Comparison of ENCODE assay signal across 1 cellular context in genomic region chr5:132962429-132962928, GRCh38.
TF ChIP-seq lines count a peak whose summit lies in the region.

No MANE protein-coding gene starts in this region.

TF ChIP-seq in GM12878, 131 proteins besides CTCF, POLR2A, EP300 and RAD21 (continued from another document):
- TF ChIP-seq SKIL (IDR thresholded peaks at IDR 0.05; ENCODE audit: low read depth, poor library complexity, severe bottlenecking): peak; percentile 37
- TF ChIP-seq PKNOX1 (IDR thresholded peaks at IDR 0.05): no peak
- no peak for TF ChIP-seq HDAC2 (IDR thresholded peaks at IDR 0.05)
- TF ChIP-seq IRF4 (IDR thresholded peaks at IDR 0.05; ENCODE audit: low read depth, low read length): no peak
- TF ChIP-seq, protein P1, sequence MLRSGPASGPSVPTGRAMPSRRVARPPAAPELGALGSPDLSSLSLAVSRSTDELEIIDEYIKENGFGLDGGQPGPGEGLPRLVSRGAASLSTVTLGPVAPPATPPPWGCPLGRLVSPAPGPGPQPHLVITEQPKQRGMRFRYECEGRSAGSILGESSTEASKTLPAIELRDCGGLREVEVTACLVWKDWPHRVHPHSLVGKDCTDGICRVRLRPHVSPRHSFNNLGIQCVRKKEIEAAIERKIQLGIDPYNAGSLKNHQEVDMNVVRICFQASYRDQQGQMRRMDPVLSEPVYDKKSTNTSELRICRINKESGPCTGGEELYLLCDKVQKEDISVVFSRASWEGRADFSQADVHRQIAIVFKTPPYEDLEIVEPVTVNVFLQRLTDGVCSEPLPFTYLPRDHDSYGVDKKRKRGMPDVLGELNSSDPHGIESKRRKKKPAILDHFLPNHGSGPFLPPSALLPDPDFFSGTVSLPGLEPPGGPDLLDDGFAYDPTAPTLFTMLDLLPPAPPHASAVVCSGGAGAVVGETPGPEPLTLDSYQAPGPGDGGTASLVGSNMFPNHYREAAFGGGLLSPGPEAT (IDR thresholded peaks at IDR 0.05; ENCODE audit: low read depth): peak; percentile 78
- TF ChIP-seq NFYA (IDR thresholded peaks at IDR 0.05; ENCODE audit: borderline replicate concordance, low read depth, low read length): no peak
- TF ChIP-seq IKZF2 (IDR thresholded peaks at IDR 0.05): peak; percentile 72 to 74
- TF ChIP-seq NR2C2 (IDR thresholded peaks at IDR 0.05; ENCODE audit: borderline replicate concordance, control insufficient read depth, insufficient read length, low read depth): no peak
- 0 out of 2 replicates have a peak, but pooled peaks have one; percentile 21 for TF ChIP-seq NFIC (IDR thresholded peaks at IDR 0.05; ENCODE audit: low read depth, low read length)
- TF ChIP-seq ATF7 (IDR thresholded peaks at IDR 0.05; ENCODE audit: low read depth): peak; percentile 80
- TF ChIP-seq CHD2 (IDR thresholded peaks at IDR 0.05; ENCODE audit: borderline replicate concordance, low read depth, low read length): peak; percentile 92
- no peak for TF ChIP-seq BCL3 (IDR thresholded peaks at IDR 0.05; ENCODE audit: borderline replicate concordance, insufficient read depth, low read depth, low read length, poor library complexity, severe bottlenecking)
- no peak for TF ChIP-seq MYC (IDR thresholded peaks at IDR 0.05; ENCODE audit: insufficient read depth, insufficient read length, insufficient replicate concordance, low read length, severe bottlenecking)
- TF ChIP-seq MAX (IDR thresholded peaks at IDR 0.05; ENCODE audit: low read depth, low read length): no peak
- TF ChIP-seq MEF2B (IDR thresholded peaks at IDR 0.05; ENCODE audit: partially characterized antibody, poor library complexity, severe bottlenecking): peak; percentile 13
- TF ChIP-seq WRNIP1 (IDR thresholded peaks at IDR 0.05; ENCODE audit: borderline replicate concordance, low read depth, low read length): peak; percentile 81; the same call in 1 of the 2 replicates
- TF ChIP-seq NBN (IDR thresholded peaks at IDR 0.05): peak; percentile 72; the same call in 1 of the 2 replicates
- no peak for TF ChIP-seq SUPT20H (IDR thresholded peaks at IDR 0.05; ENCODE audit: borderline replicate concordance, control insufficient read depth, low read depth, low read length)
- TF ChIP-seq CREM (IDR thresholded peaks at IDR 0.05; ENCODE audit: low read depth): 0 out of 2 replicates have a peak, but pooled peaks have one; percentile 38
- no peak for TF ChIP-seq ETV6 (conservative IDR thresholded peaks at IDR 0.05 in 1 of 2, IDR thresholded peaks at IDR 0.05 in 1 of 2; ENCODE audit: borderline replicate concordance in 1 of 2, low read depth in 1 of 2)
- peak; percentile 39 for TF ChIP-seq SMAD1 (IDR thresholded peaks at IDR 0.05; ENCODE audit: low read depth, partially characterized antibody)
- no peak for TF ChIP-seq FOS (IDR thresholded peaks at IDR 0.05; ENCODE audit: borderline replicate concordance, extremely low read depth, insufficient read length)
- peak; percentile 68; the same call in 1 of the 2 replicates for TF ChIP-seq SPI1 (IDR thresholded peaks at IDR 0.05; ENCODE audit: borderline replicate concordance, insufficient read depth, low read depth, low read length)
- TF ChIP-seq STAT1 (conservative IDR thresholded peaks at IDR 0.05): no peak
- no peak for TF ChIP-seq NR2F1 (conservative IDR thresholded peaks at IDR 0.05)
- no peak for TF ChIP-seq KAT2A (conservative IDR thresholded peaks at IDR 0.05; ENCODE audit: control insufficient read depth, low read depth, low read length)
- no peak for TF ChIP-seq EED (IDR thresholded peaks at IDR 0.05; ENCODE audit: low read depth)
- TF ChIP-seq SRF (IDR thresholded peaks at IDR 0.05; ENCODE audit: low read depth in 2 of 2, low read length in 2 of 2): no peak
- TF ChIP-seq ASH2L (IDR thresholded peaks at IDR 0.05; ENCODE audit: borderline replicate concordance, low read depth): no peak
- TF ChIP-seq CREB1 (IDR thresholded peaks at IDR 0.05; ENCODE audit: low read depth): no peak; the same call in 1 of the 2 replicates
- no peak for TF ChIP-seq ZNF217 (IDR thresholded peaks at IDR 0.05)
- no peak for TF ChIP-seq ZBTB11 (CRISPR knock-in tag; IDR thresholded peaks at IDR 0.05)
- TF ChIP-seq ZNF622 (IDR thresholded peaks at IDR 0.05): no peak
- TF ChIP-seq MEF2A (IDR thresholded peaks at IDR 0.05; ENCODE audit: insufficient read depth, low read depth, low read length): no peak
- no peak for TF ChIP-seq YBX1 (IDR thresholded peaks at IDR 0.05)
- TF ChIP-seq, protein P2, sequence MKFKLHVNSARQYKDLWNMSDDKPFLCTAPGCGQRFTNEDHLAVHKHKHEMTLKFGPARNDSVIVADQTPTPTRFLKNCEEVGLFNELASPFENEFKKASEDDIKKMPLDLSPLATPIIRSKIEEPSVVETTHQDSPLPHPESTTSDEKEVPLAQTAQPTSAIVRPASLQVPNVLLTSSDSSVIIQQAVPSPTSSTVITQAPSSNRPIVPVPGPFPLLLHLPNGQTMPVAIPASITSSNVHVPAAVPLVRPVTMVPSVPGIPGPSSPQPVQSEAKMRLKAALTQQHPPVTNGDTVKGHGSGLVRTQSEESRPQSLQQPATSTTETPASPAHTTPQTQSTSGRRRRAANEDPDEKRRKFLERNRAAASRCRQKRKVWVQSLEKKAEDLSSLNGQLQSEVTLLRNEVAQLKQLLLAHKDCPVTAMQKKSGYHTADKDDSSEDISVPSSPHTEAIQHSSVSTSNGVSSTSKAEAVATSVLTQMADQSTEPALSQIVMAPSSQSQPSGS (IDR thresholded peaks at IDR 0.05; ENCODE audit: low read length): 0 out of 2 replicates have a peak, but pooled peaks have one; percentile 33
- TF ChIP-seq SIN3A (IDR thresholded peaks at IDR 0.05; ENCODE audit: low read depth, low read length): no peak
- 0 out of 2 replicates have a peak, but pooled peaks have one; percentile 28 for TF ChIP-seq NKRF (conservative IDR thresholded peaks at IDR 0.05)
- TF ChIP-seq PAX8 (IDR thresholded peaks at IDR 0.05): no peak
- TF ChIP-seq RAD51 (IDR thresholded peaks at IDR 0.05): 0 out of 2 replicates have a peak, but pooled peaks have one; percentile 22
- 0 out of 2 replicates have a peak, but pooled peaks have one; percentile 58 for TF ChIP-seq HDGF (IDR thresholded peaks at IDR 0.05)
- peak; percentile 45 for TF ChIP-seq IKZF1 (conservative IDR thresholded peaks at IDR 0.05)
- TF ChIP-seq RBBP5 (conservative IDR thresholded peaks at IDR 0.05): no peak
- no peak for TF ChIP-seq ATF3 (IDR thresholded peaks at IDR 0.05; ENCODE audit: borderline replicate concordance, extremely low read depth, low read depth, low read length)
- TF ChIP-seq MXI1 (IDR thresholded peaks at IDR 0.05; ENCODE audit: low read depth, low read length): 0 out of 2 replicates have a peak, but pooled peaks have one; percentile 29
- TF ChIP-seq HCFC1 (IDR thresholded peaks at IDR 0.05; ENCODE audit: low read length): no peak
- TF ChIP-seq ZSCAN29 (IDR thresholded peaks at IDR 0.05): no peak
